1 cellular context compared by ENCODE assay signal in the genomic region with DNA sequence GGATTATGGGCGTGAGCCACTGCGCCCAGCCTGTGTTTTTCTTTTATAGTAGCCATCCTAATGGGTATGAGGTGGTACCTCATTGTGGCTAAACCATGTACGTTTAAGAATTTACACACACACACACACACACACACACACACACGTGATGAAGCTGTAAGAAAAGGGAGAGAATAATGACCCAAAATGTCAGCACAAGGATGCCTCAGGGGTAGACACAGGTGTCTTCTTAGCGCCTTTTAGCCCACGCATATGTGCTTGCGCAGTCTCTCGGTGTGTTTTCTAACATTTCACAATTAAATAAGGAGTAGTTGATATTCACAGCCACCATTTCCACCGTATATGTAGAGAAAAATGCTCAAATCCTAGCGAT.
TF ChIP-seq lines count a peak whose summit lies in the region.

No MANE protein-coding gene starts in this region.

TF ChIP-seq in HepG2, 621 proteins besides CTCF, POLR2A, EP300 and RAD21:
- TF ChIP-seq, protein P1, sequence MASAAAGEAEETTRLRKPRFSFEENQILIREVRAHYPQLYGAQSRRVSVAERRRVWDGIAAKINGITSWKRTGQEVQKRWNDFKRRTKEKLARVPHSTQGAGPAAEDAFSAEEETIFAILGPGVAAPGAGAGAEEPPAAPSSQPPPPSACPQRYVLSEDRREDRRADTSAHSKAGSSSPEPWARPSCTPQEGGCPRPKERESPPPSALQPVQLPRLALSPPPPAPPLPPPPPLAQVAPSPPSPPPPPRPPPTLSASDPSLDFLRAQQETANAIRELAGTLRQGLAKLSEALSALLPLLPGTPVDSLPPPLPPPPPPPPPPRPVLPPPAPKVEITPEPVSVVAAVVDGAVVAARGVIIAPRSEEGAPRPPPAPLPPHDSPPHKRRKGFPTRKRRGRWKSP (CRISPR knock-in tag; IDR thresholded peaks at IDR 0.05), result peak; percentile 16; the same call in 1 of the 2 replicates
- TF ChIP-seq ZNF605 (CRISPR knock-in tag; IDR thresholded peaks at IDR 0.05) (0 out of 2 replicates have a peak, but pooled peaks have one; percentile 41), TCF7L2 (IDR thresholded peaks at IDR 0.05; ENCODE audit: low read depth, low read length) (no peak)
